Comparison of ENCODE assay signal across 26 cellular contexts in genomic region chr21:33660406-33660805, GRCh38. TPM values are rescaled to one million over a fixed set of nuclear protein-coding genes. Genes with fewer than 3 reads are reported as not detected.
DNase-seq lines count a peak whose midpoint lies in the region; TF ChIP-seq lines count a peak whose summit lies in the region.
"Had no signal": no experiment of that assay in that cellular context is flagged by ENCODE, and none has a peak within 500 bp of the region (broad histone marks: within the 10 kb centered on the region; RNA-seq: fewer than 3 reads in every experiment).

No MANE protein-coding gene starts in this region.

- peaks cover 33% of the 10 kb centered on the region for H3K4me1 Mint-ChIP-seq in chondrocyte (ENCODE audit: low read depth)
- H3K4me1 Mint-ChIP-seq: activated CD4-positive, alpha-beta T cell treated with anti-CD3 and anti-CD28 coated beads for 36 hours; activated naive CD4-positive, alpha-beta T cell treated with anti-CD3 and anti-CD28 coated beads, Interleukin-2, amount 10 ng/mL, durations not matched to agents 7 days and 5 days; activated T-helper 17 cell treated with anti-CD3 and anti-CD28 coated beads, Interleukin-2, amount 50 U/mL, for 72 hours had no signal

- H3K27me3 Mint-ChIP-seq in chondrocyte (ENCODE audit: low read depth), result no peaks in the 10 kb centered on the region
- H3K27me3 Mint-ChIP-seq: activated CD4-positive, alpha-beta T cell treated with anti-CD3 and anti-CD28 coated beads for 36 hours; progenitor cell of endocrine pancreas had no signal

- TF ChIP-seq CTCF in chondrocyte (IDR thresholded peaks at IDR 0.05) (no peak), fibroblast of the aortic adventitia (IDR thresholded peaks at IDR 0.05; ENCODE audit: insufficient read depth, low read length) (no peak), thyroid gland (IDR thresholded peaks at IDR 0.05) (no peak)

- 16 to 18% methylated on average over 1 of the region's 1 CpG for WGBS in thyroid gland, 2 donors

- H3K36me3 ChIP-seq in thyroid gland, result no peaks in the 10 kb centered on the region
- H3K36me3 ChIP-seq: cardiac muscle cell, esophagus squamous epithelium, right lobe of liver, transverse colon had no signal

- TF ChIP-seq POLR2A in thyroid gland (IDR thresholded peaks at IDR 0.05), result no peak

- H3K4me3 ChIP-seq in fibroblast of the aortic adventitia (ENCODE audit: low read depth, low read length) (no peak overlapping the region), thyroid gland (replicated peaks in 1 of 3) (no peak overlapping the region)
- H3K4me3 ChIP-seq: cardiac muscle cell, coronary artery, esophagus squamous epithelium, right lobe of liver, transverse colon had no signal

- H3K27ac Mint-ChIP-seq in chondrocyte (ENCODE audit: unreplicated experiment), result peak overlapping the region; percentile 63
- H3K27ac Mint-ChIP-seq: activated CD4-positive, alpha-beta T cell treated with anti-CD3 and anti-CD28 coated beads for 36 hours; activated CD8-positive, alpha-beta T cell treated with anti-CD3 and anti-CD28 coated beads, Interleukin-2, amount 10 ng/mL, durations not matched to agents 7 days and 5 days; activated naive CD4-positive, alpha-beta T cell treated with anti-CD3 and anti-CD28 coated beads, Interleukin-2, amount 10 ng/mL, durations not matched to agents 7 days and 5 days; activated T-helper 17 cell treated with anti-CD3 and anti-CD28 coated beads, Interleukin-2, amount 50 U/mL, for 72 hours; effector memory CD8-positive, alpha-beta T cell; progenitor cell of endocrine pancreas had no signal

- no peaks in the 10 kb centered on the region for H3K27me3 ChIP-seq in thyroid gland
- H3K27me3 ChIP-seq: cardiac muscle cell, esophagus squamous epithelium, right lobe of liver, transverse colon had no signal

- no peak overlapping the region for H3K4me3 Mint-ChIP-seq in chondrocyte (ENCODE audit: unreplicated experiment)
- H3K4me3 Mint-ChIP-seq: activated CD4-positive, alpha-beta T cell treated with anti-CD3 and anti-CD28 coated beads for 36 hours; activated CD8-positive, alpha-beta T cell treated with anti-CD3 and anti-CD28 coated beads, Interleukin-2, amount 10 ng/mL, durations not matched to agents 7 days and 5 days; activated naive CD4-positive, alpha-beta T cell treated with anti-CD3 and anti-CD28 coated beads, Interleukin-2, amount 10 ng/mL, durations not matched to agents 7 days and 5 days; activated T-helper 17 cell treated with anti-CD3 and anti-CD28 coated beads, Interleukin-2, amount 50 U/mL, for 72 hours; effector memory CD8-positive, alpha-beta T cell had no signal

- DNase-seq in NCI-H446 treated with DMSO at 0.1 percent for 48 hours (lab: John Stamatoyannopoulos, UW) (peak; percentile 9), chondrocyte (ENCODE audit: low spot score) (no peak), fibroblast of the aortic adventitia (ENCODE audit: low read depth) (peak; percentile 72), thyroid gland (no peak), pons (ENCODE audit: low spot score) (no peak), NCI-H69 (lab: John Stamatoyannopoulos, UW) (no peak), NCI-H82 treated with DMSO at 0.1 percent for 48 hours (lab: John Stamatoyannopoulos, UW; ENCODE audit: unreplicated experiment) (no peak)
- DNase-seq: activated CD4-positive, alpha-beta T cell treated with anti-CD3 and anti-CD28 coated beads for 36 hours; activated CD8-positive, alpha-beta T cell treated with anti-CD3 and anti-CD28 coated beads, Interleukin-2, amount 10 ng/mL, durations not matched to agents 7 days and 5 days; activated naive CD4-positive, alpha-beta T cell treated with anti-CD3 and anti-CD28 coated beads, Interleukin-2, amount 10 ng/mL, durations not matched to agents 7 days and 5 days; amniotic stem cell; C1 segment of cervical spinal cord; COR-L47; DMS53; effector memory CD8-positive, alpha-beta T cell; esophagus squamous epithelium; NCI-H146; NCI-H2107; NCI-H774; right lobe of liver; SW 1271; transverse colon had no signal

- intact Hi-C loops in thyroid gland (cut with DNase I), result no loop called here

- peak overlapping the region; percentile 85 to 93 (median 86) for H3K27ac ChIP-seq in thyroid gland
- H3K27ac ChIP-seq: right lobe of liver, transverse colon had no signal

- no peaks in the 10 kb centered on the region for H3K9me3 ChIP-seq in thyroid gland
- H3K9me3 ChIP-seq: esophagus squamous epithelium, right lobe of liver, transverse colon had no signal

- peaks cover 31 to 34% of the 10 kb centered on the region in 2 donors for H3K4me1 ChIP-seq in thyroid gland

- H3K9me3 Mint-ChIP-seq in chondrocyte (ENCODE audit: low read depth), result peaks cover 6% of the 10 kb centered on the region
- H3K9me3 Mint-ChIP-seq: activated naive CD4-positive, alpha-beta T cell treated with anti-CD3 and anti-CD28 coated beads, Interleukin-2, amount 10 ng/mL, durations not matched to agents 7 days and 5 days; activated T-helper 17 cell treated with anti-CD3 and anti-CD28 coated beads, Interleukin-2, amount 50 U/mL, for 72 hours; effector memory CD8-positive, alpha-beta T cell had no signal

- H3K36me3 Mint-ChIP-seq in chondrocyte (ENCODE audit: low read depth), result peaks cover 2% of the 10 kb centered on the region
- H3K36me3 Mint-ChIP-seq: activated naive CD4-positive, alpha-beta T cell treated with anti-CD3 and anti-CD28 coated beads, Interleukin-2, amount 10 ng/mL, durations not matched to agents 7 days and 5 days had no signal

RNA-seq across cellular contexts. Expression of gene ITSN1, which starts 18.1 kb away (rescaled TPM):
- total RNA-seq in chondrocyte (29.8 to 39.7 TPM (median 31.3 TPM) in 3 replicates), fibroblast of the aortic adventitia (ENCODE audit: low replicate concordance) (35.0 and 46.5 TPM in 2 replicates), thyroid gland (10 to 100 TPM; 29.6 to 42.2 (median 41.1) TPM)

RNA-seq across cellular contexts. Expression of gene CRYZL1, which starts 18.9 kb away (rescaled TPM):
- total RNA-seq in chondrocyte (30.4 to 39.9 TPM (median 30.7 TPM) in 3 replicates), fibroblast of the aortic adventitia (ENCODE audit: low replicate concordance) (25.8 and 70.6 TPM in 2 replicates), thyroid gland (10 to 100 TPM; 27.9 to 53.5 (median 33.9) TPM)

Comparison
In these comparisons a context has a peak if more than half of its experiments do, and no peak if none do; other contexts are left out.
1. DNase-seq: peak in NCI-H446 treated with DMSO at 0.1 percent for 48 hours (single experiment) and fibroblast of the aortic adventitia (single experiment); none in chondrocyte (single experiment), thyroid gland (0 of 2), pons (single experiment), NCI-H69 (single experiment) and NCI-H82 treated with DMSO at 0.1 percent for 48 hours (single experiment).